15 cellular contexts compared by ENCODE assay signal in the genomic region with DNA sequence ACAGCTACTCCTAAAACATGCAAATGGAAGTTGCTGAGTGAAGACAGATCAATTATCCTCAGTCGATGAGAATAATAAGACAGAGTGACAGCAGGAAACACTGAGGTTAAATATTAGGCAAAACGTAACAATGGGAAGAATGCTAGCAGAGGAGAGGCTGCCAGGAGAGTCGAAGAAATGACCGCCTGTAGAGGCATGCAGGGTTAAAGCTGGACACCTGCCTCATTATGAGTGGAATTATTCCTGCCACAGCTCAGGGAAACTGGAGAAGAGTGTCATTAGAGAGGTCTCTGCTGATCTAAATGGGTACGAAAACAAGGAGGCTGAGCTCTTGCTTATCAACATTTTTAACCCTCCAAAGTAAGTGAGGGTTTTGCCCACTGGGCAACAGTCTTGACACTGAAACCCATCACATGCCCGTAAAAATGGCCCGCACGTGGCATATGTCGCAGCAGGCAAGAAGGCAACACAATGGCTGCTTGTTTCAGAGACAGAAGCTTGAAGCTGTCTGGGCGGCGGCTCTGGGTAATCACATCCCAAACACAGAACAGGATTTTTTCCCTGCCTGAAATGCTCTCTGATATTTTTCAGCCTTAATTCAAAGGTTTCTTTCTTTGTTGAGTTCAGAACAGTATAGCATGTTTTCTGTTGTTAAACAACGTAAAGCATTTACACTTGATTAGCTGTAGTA.
DNase-seq lines count a peak whose midpoint lies in the region; ATAC-seq and TF ChIP-seq lines count a peak whose summit lies in the region.
"Had no signal": no experiment of that assay in that cellular context is flagged by ENCODE, and none has a peak within 500 bp of the region (broad histone marks: within the 10 kb centered on the region; RNA-seq: fewer than 3 reads in every experiment).

No MANE protein-coding gene starts in this region.

- CTCF ChIA-PET in activated CD8-positive, alpha-beta memory T cell treated with anti-CD3 and anti-CD28 coated beads, Interleukin-2, amount 10 ng/mL, durations not matched to agents 7 days and 5 days (lab: Charles Lee) = no interaction called here

- no peak overlapping the region for H3K4me3 Mint-ChIP-seq in activated CD8-positive, alpha-beta memory T cell treated with anti-CD3 and anti-CD28 coated beads, Interleukin-2, amount 10 ng/mL, durations not matched to agents 7 days and 5 days
- H3K4me3 Mint-ChIP-seq: activated CD4-positive, alpha-beta memory T cell treated with anti-CD3 and anti-CD28 coated beads, Interleukin-2, amount 10 ng/mL, durations not matched to agents 7 days and 5 days; activated T-helper 17 cell treated with anti-CD3 and anti-CD28 coated beads, Interleukin-2, amount 50 U/mL, for 72 hours; effector memory CD8-positive, alpha-beta T cell; H9 had no signal

- no peak overlapping the region for H3K27ac Mint-ChIP-seq in activated CD8-positive, alpha-beta memory T cell treated with anti-CD3 and anti-CD28 coated beads, Interleukin-2, amount 10 ng/mL, durations not matched to agents 7 days and 5 days
- H3K27ac Mint-ChIP-seq: activated CD4-positive, alpha-beta memory T cell treated with anti-CD3 and anti-CD28 coated beads, Interleukin-2, amount 10 ng/mL, durations not matched to agents 7 days and 5 days; activated T-helper 17 cell treated with anti-CD3 and anti-CD28 coated beads, Interleukin-2, amount 50 U/mL, for 72 hours; effector memory CD8-positive, alpha-beta T cell; H9 had no signal

- in situ Hi-C loops in SK-MEL-5 (cut with HindIII; ENCODE audit: low pct_unique_long_range_greater_than_20kb, low sequenced_read_pairs) = loop anchor here (25.0 kb wide), 1 partner anchor 149 kb away; no protein-coding TSS in a partner anchor

- intact Hi-C loops in posterior cingulate gyrus (cut with DNase I) = no loop called here
- intact Hi-C loops in Right ventricle myocardium inferior (cut with DNase I) = no loop called here

- ATAC-seq in activated CD8-positive, alpha-beta memory T cell treated with anti-CD3 and anti-CD28 coated beads, Interleukin-2, amount 10 ng/mL, durations not matched to agents 7 days and 5 days = no peak
- ATAC-seq in left lobe of liver (no peak), Right ventricle myocardium inferior (no peak)
- ATAC-seq: effector memory CD8-positive, alpha-beta T cell had no signal

- TF ChIP-seq POLR2A in erythroblast (IDR thresholded peaks at IDR 0.05; ENCODE audit: low read length) = no peak

- H3K4me1 Mint-ChIP-seq in activated CD8-positive, alpha-beta memory T cell treated with anti-CD3 and anti-CD28 coated beads, Interleukin-2, amount 10 ng/mL, durations not matched to agents 7 days and 5 days = no peaks in the 10 kb centered on the region
- H3K4me1 Mint-ChIP-seq: activated CD4-positive, alpha-beta memory T cell treated with anti-CD3 and anti-CD28 coated beads, Interleukin-2, amount 10 ng/mL, durations not matched to agents 7 days and 5 days had no signal

- H3K9me3 Mint-ChIP-seq in activated CD8-positive, alpha-beta memory T cell treated with anti-CD3 and anti-CD28 coated beads, Interleukin-2, amount 10 ng/mL, durations not matched to agents 7 days and 5 days (ENCODE audit: low read depth) = no peaks in the 10 kb centered on the region
- H3K9me3 Mint-ChIP-seq: activated CD4-positive, alpha-beta memory T cell treated with anti-CD3 and anti-CD28 coated beads, Interleukin-2, amount 10 ng/mL, durations not matched to agents 7 days and 5 days; activated T-helper 17 cell treated with anti-CD3 and anti-CD28 coated beads, Interleukin-2, amount 50 U/mL, for 72 hours had no signal

- DNase-seq in HPDE6-E6E7 (ENCODE audit: extremely low spot score) (peak; percentile 8), SK-MEL-5 (ENCODE audit: low read depth, low spot score) (peak; percentile 88), hippocampal formation (lab: John Stamatoyannopoulos, UW) (peak; percentile 58 to 62), posterior cingulate gyrus (peak; percentile 34 to 94 (median 68)), erythroblast (lab: John Stamatoyannopoulos, UW) (no peak), left lobe of liver (ENCODE audit: low spot score) (no peak), Right ventricle myocardium inferior (ENCODE audit: missing footprints) (no peak)
- DNase-seq in activated CD8-positive, alpha-beta memory T cell treated with anti-CD3 and anti-CD28 coated beads, Interleukin-2, amount 10 ng/mL, durations not matched to agents 7 days and 5 days = no peak
- DNase-seq: activated CD4-positive, alpha-beta memory T cell treated with anti-CD3 and anti-CD28 coated beads, Interleukin-2, amount 10 ng/mL, durations not matched to agents 7 days and 5 days; effector memory CD8-positive, alpha-beta T cell; H9; NCI-H187 treated with DMSO at 0.1 percent for 48 hours; ovary; transverse colon had no signal

- peaks cover 7% of the 10 kb centered on the region for H3K36me3 Mint-ChIP-seq in activated CD8-positive, alpha-beta memory T cell treated with anti-CD3 and anti-CD28 coated beads, Interleukin-2, amount 10 ng/mL, durations not matched to agents 7 days and 5 days

- no peaks in the 10 kb centered on the region for H3K27me3 Mint-ChIP-seq in activated CD8-positive, alpha-beta memory T cell treated with anti-CD3 and anti-CD28 coated beads, Interleukin-2, amount 10 ng/mL, durations not matched to agents 7 days and 5 days
- H3K27me3 Mint-ChIP-seq: activated CD4-positive, alpha-beta memory T cell treated with anti-CD3 and anti-CD28 coated beads, Interleukin-2, amount 10 ng/mL, durations not matched to agents 7 days and 5 days; activated T-helper 17 cell treated with anti-CD3 and anti-CD28 coated beads, Interleukin-2, amount 50 U/mL, for 72 hours; effector memory CD8-positive, alpha-beta T cell had no signal

Comparison
In these comparisons a context has a peak if more than half of its experiments do, and no peak if none do; other contexts are left out.
1. DNase-seq: peak in HPDE6-E6E7 (single experiment), SK-MEL-5 (single experiment), hippocampal formation (2 of 2) and posterior cingulate gyrus (10 of 10); none in erythroblast (0 of 2), activated CD8-positive, alpha-beta memory T cell treated with anti-CD3 and anti-CD28 coated beads, Interleukin-2, amount 10 ng/mL, durations not matched to agents 7 days and 5 days (single experiment), left lobe of liver (single experiment) and Right ventricle myocardium inferior (single experiment).